In genomic region chr6:149079456-149079855, GRCh38 we compare ENCODE assay signal across 13 cellular contexts.
DNase-seq lines count a peak whose midpoint lies in the region; ATAC-seq and TF ChIP-seq lines count a peak whose summit lies in the region.
"Had no signal": no experiment of that assay in that cellular context is flagged by ENCODE, and none has a peak within 500 bp of the region (broad histone marks: within the 10 kb centered on the region; RNA-seq: fewer than 3 reads in every experiment).

No MANE protein-coding gene starts in this region.

- H3K4me3 ChIP-seq in BLaER1 treated with 17β-estradiol and CSF1 and Interleukin-3, amounts not matched to agents 10 nM and 100 nM, result no peak overlapping the region
- H3K4me3 ChIP-seq in dorsolateral prefrontal cortex, result no peak overlapping the region
- no peak overlapping the region for H3K4me3 ChIP-seq in rectal smooth muscle tissue (ENCODE audit: low read length)

- DNase-seq in NCI-H2171 treated with DMSO at 0.1 percent for 48 hours (lab: John Stamatoyannopoulos, UW) (peak; percentile 75), dorsolateral prefrontal cortex (no peak), GM19240 (ENCODE audit: insufficient read length, low spot score) (no peak)
- no peak for DNase-seq in stimulated activated CD8-positive, alpha-beta memory T cell treated with anti-CD3 and anti-CD28 coated beads, Interleukin-4, amount 100 ng/mL, for 48 hours
- DNase-seq: activated CD4-positive, CD25-positive, alpha-beta regulatory T cell; activated T-cell treated with anti-CD3 and anti-CD28 coated beads, Interleukin-2, amount 50 U/mL, for 48 hours; CD4-positive, alpha-beta T cell; naive thymus-derived CD8-positive, alpha-beta T cell; NCI-H446 had no signal

- peak overlapping the region in 9 of 11 experiments; percentile 18 to 74 (median 54); a peak in 15 of 22 replicates for H3K27ac ChIP-seq in BLaER1 treated with 17β-estradiol and CSF1 and Interleukin-3, amounts not matched to agents 10 nM and 100 nM
- peak overlapping the region in 34 of 59 donors; percentile 2 to 77 (median 34) for H3K27ac ChIP-seq in dorsolateral prefrontal cortex
- H3K27ac ChIP-seq in rectal smooth muscle tissue (ENCODE audit: low read depth, low read length), result peak overlapping the region; percentile 81

- peak overlapping the region; percentile 40 to 78 (median 60) for H3K4me2 ChIP-seq in BLaER1 treated with 17β-estradiol and CSF1 and Interleukin-3, amounts not matched to agents 10 nM and 100 nM

- H3K27me3 ChIP-seq in BLaER1 treated with 17β-estradiol and CSF1 and Interleukin-3, amounts not matched to agents 10 nM and 100 nM, result no peaks in the 10 kb centered on the region
- H3K27me3 ChIP-seq in dorsolateral prefrontal cortex, result no peaks in the 10 kb centered on the region
- no peaks in the 10 kb centered on the region for H3K27me3 ChIP-seq in rectal smooth muscle tissue (ENCODE audit: control insufficient read depth, insufficient read depth, low read length)

- H3K4me1 ChIP-seq in BLaER1 treated with 17β-estradiol and CSF1 and Interleukin-3, amounts not matched to agents 10 nM and 100 nM, result peaks cover 29 to 72% (median 45%) of the 10 kb centered on the region in 10 experiments
- H3K4me1 ChIP-seq in rectal smooth muscle tissue (ENCODE audit: control insufficient read depth, insufficient read depth, low read length), result peaks cover 24% of the 10 kb centered on the region

- TF ChIP-seq CTCF in dorsolateral prefrontal cortex (IDR thresholded peaks at IDR 0.05 in 54 of 56, conservative IDR thresholded peaks at IDR 0.05 in 2 of 56; ENCODE audit: low read depth in 1 of 56, partially characterized antibody in 56 of 56), result no peak

- no peak for ATAC-seq in HG02938 (IDR thresholded peaks at IDR 0.05; ENCODE audit: unreplicated experiment)
- ATAC-seq in HG03139 (IDR thresholded peaks at IDR 0.05; ENCODE audit: unreplicated experiment), result no peak
- ATAC-seq: naive thymus-derived CD8-positive, alpha-beta T cell had no signal

- no peaks in the 10 kb centered on the region for H4K20me1 ChIP-seq in BLaER1 treated with 17β-estradiol and CSF1 and Interleukin-3, amounts not matched to agents 10 nM and 100 nM

- H3K9ac ChIP-seq in BLaER1 treated with 17β-estradiol and CSF1 and Interleukin-3, amounts not matched to agents 10 nM and 100 nM, result peak overlapping the region in 4 of 11 experiments; percentile 26 to 51 (median 41); a peak in 5 of 22 replicates
- H3K9ac ChIP-seq in rectal smooth muscle tissue (ENCODE audit: low read length), result no peak overlapping the region

- intact Hi-C loops in dorsolateral prefrontal cortex (cut with DNase I), result loop anchor here in 1 of 2 donors (5.0 kb wide), 1 partner anchor 42 kb away; no protein-coding TSS in a partner anchor

- peaks cover 0 to 27% (median 0%) of the 10 kb centered on the region in 11 experiments; a peak in 7 of 22 replicates for H3K36me3 ChIP-seq in BLaER1 treated with 17β-estradiol and CSF1 and Interleukin-3, amounts not matched to agents 10 nM and 100 nM
- H3K36me3 ChIP-seq in rectal smooth muscle tissue (ENCODE audit: control insufficient read depth, insufficient read depth, low read length), result no peaks in the 10 kb centered on the region

- H3K9me3 ChIP-seq in BLaER1 treated with 17β-estradiol and CSF1 and Interleukin-3, amounts not matched to agents 10 nM and 100 nM (replicated peaks in 1 of 11), result peaks cover 0 to 6% (median 0%) of the 10 kb centered on the region in 11 experiments; a peak in 6 of 22 replicates
